Comparison of ENCODE assay signal across 15 cellular contexts in the genomic region with DNA sequence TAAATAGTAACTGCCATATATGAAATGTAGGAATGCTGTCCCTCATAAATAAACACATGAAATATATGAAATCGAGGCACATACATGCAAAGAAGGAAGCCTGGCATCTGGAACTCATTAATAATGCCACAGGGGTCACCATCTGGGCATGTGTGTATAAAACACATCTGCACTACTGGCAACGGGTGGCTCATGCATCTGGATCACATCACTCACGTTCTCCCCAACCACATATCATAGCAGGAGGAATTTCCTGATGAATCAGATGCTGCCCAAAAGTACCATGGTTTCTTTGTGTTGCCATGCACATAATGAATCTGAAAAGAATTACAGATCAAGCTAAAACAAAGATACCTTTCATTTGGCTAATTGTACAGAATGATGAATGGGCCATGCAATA. TPM values are rescaled to one million over a fixed set of nuclear protein-coding genes. Genes with fewer than 3 reads are reported as not detected.
A peak's percentile ranks its signal among the peaks of the same experiment; 100 is the strongest.
DNase-seq lines count a peak whose midpoint lies in the region; ATAC-seq and TF ChIP-seq lines count a peak whose summit lies in the region.
"Had no signal": no experiment of that assay in that cellular context is flagged by ENCODE, and none has a peak within 500 bp of the region (broad histone marks: within the 10 kb centered on the region; RNA-seq: fewer than 3 reads in every experiment).

No MANE protein-coding gene starts in this region.

- TF ChIP-seq CTCF in sigmoid colon (IDR thresholded peaks at IDR 0.05) = no peak

- H3K4me1 Mint-ChIP-seq in dendritic cell treated with granulocyte-macrophage colony-stimulating factor and Interleukin-4, amounts not matched to agents 40 ng/mL and 50 ng/mL, for 4 days (ENCODE audit: low read depth) = peaks cover 49% of the 10 kb centered on the region

- no peaks in the 10 kb centered on the region for H3K9me3 ChIP-seq in sigmoid colon
- H3K9me3 ChIP-seq: SJCRH30 had no signal

- H3K36me3 Mint-ChIP-seq in dendritic cell treated with granulocyte-macrophage colony-stimulating factor and Interleukin-4, amounts not matched to agents 40 ng/mL and 50 ng/mL, for 4 days (ENCODE audit: low read depth) = no peaks in the 10 kb centered on the region

- no peak for ATAC-seq in HG03571 (IDR thresholded peaks at IDR 0.05; ENCODE audit: unreplicated experiment)

- H3K27me3 ChIP-seq in sigmoid colon = no peaks in the 10 kb centered on the region
- H3K27me3 ChIP-seq: SJCRH30 had no signal

- H3K4me3 Mint-ChIP-seq in dendritic cell treated with granulocyte-macrophage colony-stimulating factor and Interleukin-4, amounts not matched to agents 40 ng/mL and 50 ng/mL, for 4 days = no peak overlapping the region

- no peak for TF ChIP-seq POLR2A in sigmoid colon (IDR thresholded peaks at IDR 0.05)

- intact Hi-C loops in dendritic cell treated with granulocyte-macrophage colony-stimulating factor and Interleukin-4, amounts not matched to agents 40 ng/mL and 50 ng/mL, for 4 days (cut with micrococcal nuclease) = no loop called here
- intact Hi-C loops in sigmoid colon (cut with DNase I) = no loop called here

- no peaks in the 10 kb centered on the region for H3K4me1 ChIP-seq in sigmoid colon
- H3K4me1 ChIP-seq: SJCRH30 had no signal

- H3K27me3 Mint-ChIP-seq in dendritic cell treated with granulocyte-macrophage colony-stimulating factor and Interleukin-4, amounts not matched to agents 40 ng/mL and 50 ng/mL, for 4 days = no peaks in the 10 kb centered on the region

- DNase-seq in GM03348 (ENCODE audit: low spot score) (peak; percentile 72), NCI-H69 (lab: John Stamatoyannopoulos, UW) (peak; percentile 1), renal cortical epithelial cell (ENCODE audit: low read depth) (peak; percentile 29), G401 (ENCODE audit: low spot score) (no peak), sigmoid colon (no peak)
- no peak for DNase-seq in stimulated activated CD4-positive, alpha-beta T cell treated with anti-CD3 and anti-CD28 coated beads, Interleukin-4, amount 100 ng/mL, for 24 hours
- DNase-seq: activated CD4-positive, alpha-beta T cell treated with anti-CD3 and anti-CD28 coated beads for 4 hours; activated naive CD4-positive, alpha-beta T cell; DND-41; NCI-H446; SJCRH30 had no signal

- H3K4me3 ChIP-seq in sigmoid colon = no peak overlapping the region
- H3K4me3 ChIP-seq: SJCRH30 had no signal

- peak overlapping the region; percentile 42 for H3K27ac Mint-ChIP-seq in dendritic cell treated with granulocyte-macrophage colony-stimulating factor and Interleukin-4, amounts not matched to agents 40 ng/mL and 50 ng/mL, for 4 days

- 41 to 48% methylated on average over 3 of the region's 3 CpGs for WGBS in sigmoid colon, 2 donors

- H3K36me3 ChIP-seq in sigmoid colon = no peaks in the 10 kb centered on the region
- H3K36me3 ChIP-seq: SJCRH30 had no signal

- H3K27ac ChIP-seq in sigmoid colon = no peak overlapping the region
- H3K27ac ChIP-seq: KMS-11, SJCRH30 had no signal

- in situ Hi-C loops in G401 (cut with HindIII; ENCODE audit: low sequenced_read_pairs) = no loop called here

- no peaks in the 10 kb centered on the region for H3K9me3 Mint-ChIP-seq in dendritic cell treated with granulocyte-macrophage colony-stimulating factor and Interleukin-4, amounts not matched to agents 40 ng/mL and 50 ng/mL, for 4 days

- TF ChIP-seq EP300 in sigmoid colon (IDR thresholded peaks at IDR 0.05) = no peak

RNA-seq across cellular contexts. Expression of a gene that starts 28.6 kb away (rescaled TPM):
- 0.35 and 5.5 TPM in 2 replicates for total RNA-seq in renal cortical epithelial cell
- total RNA-seq in G401 (2014; rRNA removed; shearing (Covaris generic)) = not detected in 2 replicates
- 1 to 10 TPM in 1 of 4 donors, under 1 TPM in 1, not detected in 2; 0.99 to 1.8 TPM for total RNA-seq in sigmoid colon
- polyA plus RNA-seq in sigmoid colon = under 1 TPM in 1 of 3 donors, not detected in 2; 0.26 TPM
- total RNA-seq: SJCRH30 had no signal

RNA-seq across cellular contexts. Expression of a gene that starts 47.2 kb away (rescaled TPM):
- total RNA-seq in renal cortical epithelial cell = 23.5 and 43.6 TPM in 2 replicates
- not detected in 2 replicates for total RNA-seq in G401 (2014; rRNA removed; shearing (Covaris generic))
- total RNA-seq in sigmoid colon = 10 to 100 TPM; 10.2 to 25.0 (median 19.3) TPM
- polyA plus RNA-seq in sigmoid colon = 1 to 10 TPM; 4.3 to 8.3 (median 4.8) TPM
- total RNA-seq: SJCRH30 had no signal
- polyA plus RNA-seq: neural cell had no signal

RNA-seq across cellular contexts. Expression of a gene that starts 57.6 kb away (rescaled TPM):
- total RNA-seq in renal cortical epithelial cell (3.3 TPM in 1 of 2 replicates, not detected in the other), sigmoid colon (10 to 100 TPM; 12.1 to 64.8 (median 33.1) TPM)
- not detected in 2 replicates for total RNA-seq in G401 (2014; rRNA removed; shearing (Covaris generic))
- polyA plus RNA-seq in sigmoid colon = 10 to 100 TPM in 1 of 3 donors, 1 to 10 TPM in 1, not detected in 1; 2.0 to 30.6 TPM
- total RNA-seq: SJCRH30 had no signal

Comparison
In these comparisons a context has a peak if more than half of its experiments do, and no peak if none do; other contexts are left out.
1. DNase-seq: peak in GM03348 (single experiment), NCI-H69 (single experiment) and renal cortical epithelial cell (single experiment); none in G401 (single experiment), sigmoid colon (single experiment) and stimulated activated CD4-positive, alpha-beta T cell treated with anti-CD3 and anti-CD28 coated beads, Interleukin-4, amount 100 ng/mL, for 24 hours (single experiment).
2. RNA of a gene that starts 47.2 kb away (total RNA-seq): 23.5 to 43.6 TPM in renal cortical epithelial cell and 10.2 to 25.0 TPM in sigmoid colon; not detected in G401; every median in the first group is over 10 times any median in the second.